10 cellular contexts compared by ENCODE assay signal in genomic region chr10:73577788-73578187, GRCh38. TPM values are rescaled to one million over a fixed set of nuclear protein-coding genes. Genes with fewer than 3 reads are reported as not detected.
A peak's percentile ranks its signal among the peaks of the same experiment; 100 is the strongest.
DNase-seq lines count a peak whose midpoint lies in the region; ATAC-seq and TF ChIP-seq lines count a peak whose summit lies in the region.
"Had no signal": no experiment of that assay in that cellular context is flagged by ENCODE, and none has a peak within 500 bp of the region (broad histone marks: within the 10 kb centered on the region; RNA-seq: fewer than 3 reads in every experiment).

No MANE protein-coding gene starts in this region.

- intact Hi-C loops in gastrocnemius medialis (cut with DNase I; ENCODE audit: low total_unique reads) = loop anchor here (2.0 to 10.0 kb wide), 5 partner anchors 49 to 885 kb away; partner anchors contain the start of genes CAMK2G and MCU

- no peaks in the 10 kb centered on the region for H3K36me3 ChIP-seq in GM23338 (ENCODE audit: insufficient read depth)
- H3K36me3 ChIP-seq in gastrocnemius medialis = peaks cover 0 to 14% of the 10 kb centered on the region in 2 donors

- H3K27me3 ChIP-seq in GM23338 (ENCODE audit: insufficient read depth) (no peaks in the 10 kb centered on the region), gastrocnemius medialis (no peaks in the 10 kb centered on the region)

- H3K4me2 ChIP-seq in GM23338 = no peak overlapping the region

- H3K36me3 Mint-ChIP-seq in GM23338 (ENCODE audit: low read depth) = no peaks in the 10 kb centered on the region

- peaks cover 4% of the 10 kb centered on the region for H3K79me2 ChIP-seq in GM23338 (replicated peaks; ENCODE audit: insufficient read depth)

- H2AFZ ChIP-seq in GM23338 = no peak overlapping the region

- no peaks in the 10 kb centered on the region for H3K9me3 ChIP-seq in gastrocnemius medialis

- no peaks in the 10 kb centered on the region for H3K9me2 ChIP-seq in GM23338 (ENCODE audit: insufficient read depth)

- H3K4me3 ChIP-seq in GM23338 = no peak overlapping the region
- no peak overlapping the region for H3K4me3 ChIP-seq in cardiac fibroblast (replicated peaks in 1 of 2; ENCODE audit: low read depth in 2 of 2, low read length in 2 of 2)
- peak overlapping the region; percentile 2 to 83 (median 20) for H3K4me3 ChIP-seq in gastrocnemius medialis

- peak in 1 of 2 donors; percentile 6 for TF ChIP-seq POLR2A in gastrocnemius medialis (IDR thresholded peaks at IDR 0.05)

- in situ Hi-C loops in gastrocnemius medialis (cut with MboI; ENCODE audit: low sequenced_read_pairs in 4 of 4) = loop anchor here in 2 of 4 donors (10.0 kb wide), 2 partner anchors 57 to 67 kb away; partner anchors contain the start of gene MYOZ1 (in 1 of the 2)

- peak; percentile 52; the same call in 2 of the 3 replicates for ATAC-seq in GM23338
- peak; percentile 79 to 85 for ATAC-seq in gastrocnemius medialis
- no peak for ATAC-seq in GM19035 (IDR thresholded peaks at IDR 0.05; ENCODE audit: unreplicated experiment)
- ATAC-seq in GM18909 (IDR thresholded peaks at IDR 0.05; ENCODE audit: poor library complexity, unreplicated experiment) = no peak

- H3K27me3 Mint-ChIP-seq in GM23338 (ENCODE audit: insufficient read depth, low read depth, poor library complexity) = peaks cover 5% of the 10 kb centered on the region
- H3K27me3 Mint-ChIP-seq: activated B cell treated with CpG ODN at 0.5 μM for 24 hours had no signal

- H3K27ac ChIP-seq in GM23338 (ENCODE audit: low read depth) (no peak overlapping the region), gastrocnemius medialis (peak overlapping the region; percentile 86 to 91 (median 88))

- H3K4me1 ChIP-seq in GM23338 (ENCODE audit: insufficient read depth) (no peaks in the 10 kb centered on the region), gastrocnemius medialis (peaks cover 32 to 36% of the 10 kb centered on the region in 2 donors)

- no peak for TF ChIP-seq CTCF in GM23338 (conservative IDR thresholded peaks at IDR 0.05; ENCODE audit: low read depth in 2 of 2)
- TF ChIP-seq CTCF in cardiac fibroblast (IDR thresholded peaks at IDR 0.05; ENCODE audit: low read depth, low read length) = no peak
- no peak for TF ChIP-seq CTCF in gastrocnemius medialis (IDR thresholded peaks at IDR 0.05 in 4 of 5, conservative IDR thresholded peaks at IDR 0.05 in 1 of 5)

- no peaks in the 10 kb centered on the region for H3F3A ChIP-seq in GM23338 (replicated peaks; ENCODE audit: low read depth)

- peak; percentile 43 for DNase-seq in GM23338 (ENCODE audit: low spot score)
- DNase-seq in cardiac fibroblast (ENCODE audit: low read depth in 2 of 2) = peak; percentile 66 to 69
- peak; percentile 52 for DNase-seq in iris pigment epithelial cell (ENCODE audit: low read depth)
- DNase-seq in gastrocnemius medialis = peak; percentile 87 to 95
- DNase-seq in NCI-H82 treated with DMSO at 0.1 percent for 48 hours (lab: John Stamatoyannopoulos, UW; ENCODE audit: unreplicated experiment) = no peak
- DNase-seq in GM19238 (ENCODE audit: insufficient read length, low spot score) = no peak
- DNase-seq: activated B cell treated with CpG ODN at 0.5 μM for 24 hours, NCI-H2081 had no signal

- H3K27ac Mint-ChIP-seq in GM23338 = no peak overlapping the region
- H3K27ac Mint-ChIP-seq: activated B cell treated with CpG ODN at 0.5 μM for 24 hours had no signal

- no peak overlapping the region for H3K4me3 Mint-ChIP-seq in GM23338
- H3K4me3 Mint-ChIP-seq: activated B cell treated with CpG ODN at 0.5 μM for 24 hours had no signal

- peaks cover 4% of the 10 kb centered on the region; the same call in 2 of the 3 replicates for H3K4me1 Mint-ChIP-seq in GM23338
- H3K4me1 Mint-ChIP-seq: activated B cell treated with CpG ODN at 0.5 μM for 24 hours had no signal

- no peaks in the 10 kb centered on the region for H4K20me1 ChIP-seq in GM23338 (replicated peaks; ENCODE audit: insufficient read depth)

- no peaks in the 10 kb centered on the region for H3K9me3 Mint-ChIP-seq in GM23338
- H3K9me3 Mint-ChIP-seq: activated B cell treated with CpG ODN at 0.5 μM for 24 hours had no signal

TF ChIP-seq in GM23338, 12 proteins besides CTCF, POLR2A, EP300 and RAD21 (continues in another document):
- TF ChIP-seq ZNF462 (CRISPR knock-in tag; IDR thresholded peaks at IDR 0.05) (no peak), ETS1 (IDR thresholded peaks at IDR 0.05) (no peak), EZH2 (IDR thresholded peaks at IDR 0.05; ENCODE audit: low read depth, unreplicated experiment) (no peak), NANOG (IDR thresholded peaks at IDR 0.05; ENCODE audit: borderline replicate concordance) (no peak), EZH2phosphoT487 (IDR thresholded peaks at IDR 0.05; ENCODE audit: unreplicated experiment) (no peak), ZNF331 (CRISPR knock-in tag; IDR thresholded peaks at IDR 0.05; ENCODE audit: low read depth) (no peak)

RNA-seq across cellular contexts. Expression of gene USP54, which starts 13.4 kb away (rescaled TPM):
- 27.4 and 29.2 TPM in 2 replicates for total RNA-seq in GM23338 (2014; rRNA removed; shearing (Covaris generic))
- polyA plus RNA-seq in GM23338 (2016; fragmentation: Nextera tagmentation; extraction: Ambion mirVana) = 12.8 and 15.1 TPM in 2 replicates
- total RNA-seq in gastrocnemius medialis = 100 to 1,000 TPM in 3 of 4 donors, 10 to 100 TPM in 1; 89.8 to 276 (median 154) TPM

Comparison
In these comparisons a context has a peak if more than half of its experiments do, and no peak if none do; other contexts are left out.
1. ATAC-seq: peak in GM23338 (single experiment) and gastrocnemius medialis (2 of 2); none in GM19035 (single experiment) and GM18909 (single experiment).
2. DNase-seq: peak in GM23338 (single experiment), cardiac fibroblast (2 of 2), iris pigment epithelial cell (single experiment) and gastrocnemius medialis (2 of 2); none in NCI-H82 treated with DMSO at 0.1 percent for 48 hours (single experiment) and GM19238 (single experiment).
3. H3K4me3 ChIP-seq: peak in gastrocnemius medialis (4 of 4); none in GM23338 (single experiment) and cardiac fibroblast (0 of 2).